1 cellular context compared by ENCODE assay signal in the genomic region with DNA sequence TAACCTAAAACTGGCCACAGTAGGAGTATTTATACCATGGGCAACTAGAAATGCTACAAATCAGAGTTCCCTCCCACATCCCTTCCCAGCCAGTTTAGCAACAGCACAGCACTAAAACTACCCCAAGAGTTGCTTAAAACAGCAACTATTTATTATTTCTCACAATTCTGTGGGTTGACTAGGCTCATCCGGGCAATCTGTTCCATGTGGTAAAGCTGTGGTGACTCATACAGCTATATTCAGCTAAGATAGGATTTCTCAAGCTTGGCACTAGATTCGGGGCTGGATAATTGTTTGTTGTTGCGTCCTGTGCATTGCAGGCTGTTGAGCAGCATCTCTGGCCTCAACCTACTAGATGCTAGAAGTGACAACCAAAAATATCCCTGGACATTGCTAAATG.
TF ChIP-seq lines count a peak whose summit lies in the region.

No MANE protein-coding gene starts in this region.

TF ChIP-seq in SK-N-SH treated with all-trans-retinoic acid at 6 μM for 48 hours, 23 proteins besides CTCF, POLR2A, EP300 and RAD21 (continued from another document):
- TF ChIP-seq, protein P1, sequence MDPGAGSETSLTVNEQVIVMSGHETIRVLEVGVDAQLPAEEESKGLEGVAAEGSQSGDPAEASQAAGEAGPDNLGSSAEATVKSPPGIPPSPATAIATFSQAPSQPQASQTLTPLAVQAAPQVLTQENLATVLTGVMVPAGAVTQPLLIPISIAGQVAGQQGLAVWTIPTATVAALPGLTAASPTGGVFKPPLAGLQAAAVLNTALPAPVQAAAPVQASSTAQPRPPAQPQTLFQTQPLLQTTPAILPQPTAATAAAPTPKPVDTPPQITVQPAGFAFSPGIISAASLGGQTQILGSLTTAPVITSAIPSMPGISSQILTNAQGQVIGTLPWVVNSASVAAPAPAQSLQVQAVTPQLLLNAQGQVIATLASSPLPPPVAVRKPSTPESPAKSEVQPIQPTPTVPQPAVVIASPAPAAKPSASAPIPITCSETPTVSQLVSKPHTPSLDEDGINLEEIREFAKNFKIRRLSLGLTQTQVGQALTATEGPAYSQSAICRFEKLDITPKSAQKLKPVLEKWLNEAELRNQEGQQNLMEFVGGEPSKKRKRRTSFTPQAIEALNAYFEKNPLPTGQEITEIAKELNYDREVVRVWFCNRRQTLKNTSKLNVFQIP (CRISPR knock-in tag; IDR thresholded peaks at IDR 0.05; ENCODE audit: borderline replicate concordance, low read depth), result no peak
- TF ChIP-seq RARB (CRISPR knock-in tag; IDR thresholded peaks at IDR 0.05), result no peak
- TF ChIP-seq, protein P2, sequence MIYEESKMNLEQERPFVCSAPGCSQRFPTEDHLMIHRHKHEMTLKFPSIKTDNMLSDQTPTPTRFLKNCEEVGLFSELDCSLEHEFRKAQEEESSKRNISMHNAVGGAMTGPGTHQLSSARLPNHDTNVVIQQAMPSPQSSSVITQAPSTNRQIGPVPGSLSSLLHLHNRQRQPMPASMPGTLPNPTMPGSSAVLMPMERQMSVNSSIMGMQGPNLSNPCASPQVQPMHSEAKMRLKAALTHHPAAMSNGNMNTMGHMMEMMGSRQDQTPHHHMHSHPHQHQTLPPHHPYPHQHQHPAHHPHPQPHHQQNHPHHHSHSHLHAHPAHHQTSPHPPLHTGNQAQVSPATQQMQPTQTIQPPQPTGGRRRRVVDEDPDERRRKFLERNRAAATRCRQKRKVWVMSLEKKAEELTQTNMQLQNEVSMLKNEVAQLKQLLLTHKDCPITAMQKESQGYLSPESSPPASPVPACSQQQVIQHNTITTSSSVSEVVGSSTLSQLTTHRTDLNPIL (CRISPR knock-in tag; IDR thresholded peaks at IDR 0.05; ENCODE audit: low read depth), result no peak
- no peak for TF ChIP-seq CSDC2 (CRISPR knock-in tag; IDR thresholded peaks at IDR 0.05)
- no peak for TF ChIP-seq BACH2 (CRISPR knock-in tag; IDR thresholded peaks at IDR 0.05; ENCODE audit: borderline replicate concordance)
- no peak for TF ChIP-seq ZC3H10 (CRISPR knock-in tag; IDR thresholded peaks at IDR 0.05)
- TF ChIP-seq ZFP30 (CRISPR knock-in tag; IDR thresholded peaks at IDR 0.05), result no peak
- no peak for TF ChIP-seq ARNTL (CRISPR knock-in tag; IDR thresholded peaks at IDR 0.05; ENCODE audit: borderline replicate concordance, low read depth)
- no peak for TF ChIP-seq GLIS3 (CRISPR knock-in tag; IDR thresholded peaks at IDR 0.05)
- TF ChIP-seq ZNF70 (CRISPR knock-in tag; IDR thresholded peaks at IDR 0.05), result no peak
- TF ChIP-seq TCF4 (CRISPR knock-in tag; IDR thresholded peaks at IDR 0.05; ENCODE audit: borderline replicate concordance), result no peak
- TF ChIP-seq TOX (CRISPR knock-in tag; IDR thresholded peaks at IDR 0.05; ENCODE audit: borderline replicate concordance), result no peak
